ENCODE assay signal across 1 cellular context in genomic region chr16:85625053-85625452, GRCh38.
TF ChIP-seq lines count a peak whose summit lies in the region.

No MANE protein-coding gene starts in this region.

TF ChIP-seq in IMR-90, 13 proteins besides CTCF, POLR2A, EP300 and RAD21 (continued from another document):
- no peak for TF ChIP-seq USF2 (IDR thresholded peaks at IDR 0.05; ENCODE audit: low read depth, low read length)
- no peak for TF ChIP-seq RCOR1 (IDR thresholded peaks at IDR 0.05; ENCODE audit: insufficient replicate concordance, low read length)
- TF ChIP-seq CHD1 (IDR thresholded peaks at IDR 0.05; ENCODE audit: low read depth, low read length), result no peak
- TF ChIP-seq MAZ (IDR thresholded peaks at IDR 0.05; ENCODE audit: borderline replicate concordance, low read depth, low read length), result no peak
TF ChIP-seq in IMR-90: peak in this region for 0.
